ENCODE assay signal across 1 cellular context in the genomic region with DNA sequence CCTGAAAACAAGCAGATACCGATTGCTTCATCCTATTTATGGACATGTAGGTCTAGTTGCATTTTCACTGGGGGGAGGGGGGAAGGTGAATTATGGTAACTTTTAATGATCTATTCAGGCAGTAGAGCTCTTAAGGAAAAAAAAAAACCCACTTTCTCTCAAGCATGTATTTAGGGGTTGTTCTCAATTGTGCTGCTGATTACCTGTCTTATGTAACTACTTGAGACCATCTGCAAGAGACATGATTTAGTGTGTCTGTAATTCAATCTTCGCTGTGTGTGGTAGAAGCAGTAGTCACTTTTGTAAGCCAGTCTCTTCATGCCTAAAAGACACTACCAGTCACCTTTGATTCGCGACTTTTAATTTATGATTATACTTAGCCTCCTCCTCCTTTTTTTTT.
A peak's percentile ranks its signal among the peaks of the same experiment; 100 is the strongest.
TF ChIP-seq lines count a peak whose summit lies in the region.

No MANE protein-coding gene starts in this region.

TF ChIP-seq in HEK293, 187 proteins besides CTCF, POLR2A, EP300 and RAD21 (continued from another document):
- TF ChIP-seq, protein P1, sequence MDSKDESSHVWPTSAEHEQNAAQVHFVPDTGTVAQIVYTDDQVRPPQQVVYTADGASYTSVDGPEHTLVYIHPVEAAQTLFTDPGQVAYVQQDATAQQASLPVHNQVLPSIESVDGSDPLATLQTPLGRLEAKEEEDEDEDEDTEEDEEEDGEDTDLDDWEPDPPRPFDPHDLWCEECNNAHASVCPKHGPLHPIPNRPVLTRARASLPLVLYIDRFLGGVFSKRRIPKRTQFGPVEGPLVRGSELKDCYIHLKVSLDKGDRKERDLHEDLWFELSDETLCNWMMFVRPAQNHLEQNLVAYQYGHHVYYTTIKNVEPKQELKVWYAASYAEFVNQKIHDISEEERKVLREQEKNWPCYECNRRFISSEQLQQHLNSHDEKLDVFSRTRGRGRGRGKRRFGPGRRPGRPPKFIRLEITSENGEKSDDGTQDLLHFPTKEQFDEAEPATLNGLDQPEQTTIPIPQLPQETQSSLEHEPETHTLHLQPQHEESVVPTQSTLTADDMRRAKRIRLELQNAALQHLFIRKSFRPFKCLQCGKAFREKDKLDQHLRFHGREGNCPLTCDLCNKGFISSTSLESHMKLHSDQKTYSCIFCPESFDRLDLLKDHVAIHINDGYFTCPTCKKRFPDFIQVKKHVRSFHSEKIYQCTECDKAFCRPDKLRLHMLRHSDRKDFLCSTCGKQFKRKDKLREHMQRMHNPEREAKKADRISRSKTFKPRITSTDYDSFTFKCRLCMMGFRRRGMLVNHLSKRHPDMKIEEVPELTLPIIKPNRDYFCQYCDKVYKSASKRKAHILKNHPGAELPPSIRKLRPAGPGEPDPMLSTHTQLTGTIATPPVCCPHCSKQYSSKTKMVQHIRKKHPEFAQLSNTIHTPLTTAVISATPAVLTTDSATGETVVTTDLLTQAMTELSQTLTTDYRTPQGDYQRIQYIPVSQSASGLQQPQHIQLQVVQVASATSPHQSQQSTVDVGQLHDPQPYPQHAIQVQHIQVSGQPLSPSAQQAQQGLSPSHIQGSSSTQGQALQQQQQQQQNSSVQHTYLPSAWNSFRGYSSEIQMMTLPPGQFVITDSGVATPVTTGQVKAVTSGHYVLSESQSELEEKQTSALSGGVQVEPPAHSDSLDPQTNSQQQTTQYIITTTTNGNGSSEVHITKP (tag by site-specific recombination; IDR thresholded peaks at IDR 0.05) = peak; percentile 66
- peak; percentile 33; the same call in 1 of the 2 replicates for TF ChIP-seq ZNF394 (tag by site-specific recombination; IDR thresholded peaks at IDR 0.05; ENCODE audit: borderline replicate concordance)
- 0 out of 2 replicates have a peak, but pooled peaks have one; percentile 16 for TF ChIP-seq ZNF623 (tag by site-specific recombination; IDR thresholded peaks at IDR 0.05)
- no peak for TF ChIP-seq ZIC2 (tag by site-specific recombination; IDR thresholded peaks at IDR 0.05)
- TF ChIP-seq, protein P2, sequence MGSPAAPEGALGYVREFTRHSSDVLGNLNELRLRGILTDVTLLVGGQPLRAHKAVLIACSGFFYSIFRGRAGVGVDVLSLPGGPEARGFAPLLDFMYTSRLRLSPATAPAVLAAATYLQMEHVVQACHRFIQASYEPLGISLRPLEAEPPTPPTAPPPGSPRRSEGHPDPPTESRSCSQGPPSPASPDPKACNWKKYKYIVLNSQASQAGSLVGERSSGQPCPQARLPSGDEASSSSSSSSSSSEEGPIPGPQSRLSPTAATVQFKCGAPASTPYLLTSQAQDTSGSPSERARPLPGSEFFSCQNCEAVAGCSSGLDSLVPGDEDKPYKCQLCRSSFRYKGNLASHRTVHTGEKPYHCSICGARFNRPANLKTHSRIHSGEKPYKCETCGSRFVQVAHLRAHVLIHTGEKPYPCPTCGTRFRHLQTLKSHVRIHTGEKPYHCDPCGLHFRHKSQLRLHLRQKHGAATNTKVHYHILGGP (tag by site-specific recombination; IDR thresholded peaks at IDR 0.05) = no peak
- no peak for TF ChIP-seq ZNF473 (tag by site-specific recombination; IDR thresholded peaks at IDR 0.05)
- peak; percentile 79 for TF ChIP-seq ZBTB48 (tag by site-specific recombination; IDR thresholded peaks at IDR 0.05)
- TF ChIP-seq, protein P3, sequence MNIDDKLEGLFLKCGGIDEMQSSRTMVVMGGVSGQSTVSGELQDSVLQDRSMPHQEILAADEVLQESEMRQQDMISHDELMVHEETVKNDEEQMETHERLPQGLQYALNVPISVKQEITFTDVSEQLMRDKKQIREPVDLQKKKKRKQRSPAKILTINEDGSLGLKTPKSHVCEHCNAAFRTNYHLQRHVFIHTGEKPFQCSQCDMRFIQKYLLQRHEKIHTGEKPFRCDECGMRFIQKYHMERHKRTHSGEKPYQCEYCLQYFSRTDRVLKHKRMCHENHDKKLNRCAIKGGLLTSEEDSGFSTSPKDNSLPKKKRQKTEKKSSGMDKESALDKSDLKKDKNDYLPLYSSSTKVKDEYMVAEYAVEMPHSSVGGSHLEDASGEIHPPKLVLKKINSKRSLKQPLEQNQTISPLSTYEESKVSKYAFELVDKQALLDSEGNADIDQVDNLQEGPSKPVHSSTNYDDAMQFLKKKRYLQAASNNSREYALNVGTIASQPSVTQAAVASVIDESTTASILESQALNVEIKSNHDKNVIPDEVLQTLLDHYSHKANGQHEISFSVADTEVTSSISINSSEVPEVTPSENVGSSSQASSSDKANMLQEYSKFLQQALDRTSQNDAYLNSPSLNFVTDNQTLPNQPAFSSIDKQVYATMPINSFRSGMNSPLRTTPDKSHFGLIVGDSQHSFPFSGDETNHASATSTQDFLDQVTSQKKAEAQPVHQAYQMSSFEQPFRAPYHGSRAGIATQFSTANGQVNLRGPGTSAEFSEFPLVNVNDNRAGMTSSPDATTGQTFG (tag by site-specific recombination; IDR thresholded peaks at IDR 0.05; ENCODE audit: borderline replicate concordance) = no peak
- TF ChIP-seq SP2 (tag by site-specific recombination; IDR thresholded peaks at IDR 0.05) = no peak
- peak; percentile 47; the same call in 1 of the 2 replicates for TF ChIP-seq GFI1B (tag by site-specific recombination; IDR thresholded peaks at IDR 0.05)
- TF ChIP-seq, protein P4, sequence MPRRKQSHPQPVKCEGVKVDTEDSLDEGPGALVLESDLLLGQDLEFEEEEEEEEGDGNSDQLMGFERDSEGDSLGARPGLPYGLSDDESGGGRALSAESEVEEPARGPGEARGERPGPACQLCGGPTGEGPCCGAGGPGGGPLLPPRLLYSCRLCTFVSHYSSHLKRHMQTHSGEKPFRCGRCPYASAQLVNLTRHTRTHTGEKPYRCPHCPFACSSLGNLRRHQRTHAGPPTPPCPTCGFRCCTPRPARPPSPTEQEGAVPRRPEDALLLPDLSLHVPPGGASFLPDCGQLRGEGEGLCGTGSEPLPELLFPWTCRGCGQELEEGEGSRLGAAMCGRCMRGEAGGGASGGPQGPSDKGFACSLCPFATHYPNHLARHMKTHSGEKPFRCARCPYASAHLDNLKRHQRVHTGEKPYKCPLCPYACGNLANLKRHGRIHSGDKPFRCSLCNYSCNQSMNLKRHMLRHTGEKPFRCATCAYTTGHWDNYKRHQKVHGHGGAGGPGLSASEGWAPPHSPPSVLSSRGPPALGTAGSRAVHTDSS (tag by site-specific recombination; IDR thresholded peaks at IDR 0.05) = no peak
- TF ChIP-seq ZNF560 (tag by site-specific recombination; IDR thresholded peaks at IDR 0.05; ENCODE audit: borderline replicate concordance) = no peak
- no peak for TF ChIP-seq GLI4 (tag by site-specific recombination; IDR thresholded peaks at IDR 0.05)
- peak; percentile 83 for TF ChIP-seq ZNF24 (tag by site-specific recombination; IDR thresholded peaks at IDR 0.05)
- TF ChIP-seq ZNF274 (IDR thresholded peaks at IDR 0.05; ENCODE audit: low read length) = no peak
- TF ChIP-seq ZNF274 (tag by site-specific recombination; IDR thresholded peaks at IDR 0.05; ENCODE audit: borderline replicate concordance) = no peak
- 0 out of 2 replicates have a peak, but pooled peaks have one; percentile 14 for TF ChIP-seq ZBTB21 (tag by site-specific recombination; IDR thresholded peaks at IDR 0.05)
